In genomic region chr19:8340341-8341096, GRCh38 we compare ENCODE assay signal across 12 cellular contexts. TPM values are rescaled to one million over a fixed set of nuclear protein-coding genes. Genes with fewer than 3 reads are reported as not detected.
A peak's percentile ranks its signal among the peaks of the same experiment; 100 is the strongest.
DNase-seq lines count a peak whose midpoint lies in the region; ATAC-seq and TF ChIP-seq lines count a peak whose summit lies in the region.
"Had no signal": no experiment of that assay in that cellular context is flagged by ENCODE, and none has a peak within 500 bp of the region (broad histone marks: within the 10 kb centered on the region; RNA-seq: fewer than 3 reads in every experiment).

No MANE protein-coding gene starts in this region.

- H3K36me3 ChIP-seq in left ventricle myocardium inferior (no peaks in the 10 kb centered on the region), prostate gland (no peaks in the 10 kb centered on the region)
- H3K36me3 ChIP-seq: tibial artery had no signal

- intact Hi-C loops in left ventricle myocardium inferior (cut with micrococcal nuclease), result no loop called here
- intact Hi-C loops in prostate gland (cut with DNase I), result no loop called here

- H3K4me3 ChIP-seq in left ventricle myocardium inferior (peak overlapping the region; percentile 77), prostate gland (no peak overlapping the region)
- H3K4me3 ChIP-seq: tibial artery had no signal

- WGBS in prostate gland, result 32% methylated on average over 15 of the region's 15 CpGs

- H3K36me3 Mint-ChIP-seq in WTC11, result no peaks in the 10 kb centered on the region
- H3K36me3 Mint-ChIP-seq: brain had no signal

- no peaks in the 10 kb centered on the region for H3K9me3 Mint-ChIP-seq in WTC11

- POLR2A ChIA-PET in WTC11 (lab: Charles Lee), result interaction anchor here (0.6 to 1.3 kb wide), 2 partner anchors 173 to 241 kb away, joined by 3 read pairs; partner anchors contain the start of gene ZNF414

- no peak for TF ChIP-seq POLR2A in prostate gland (IDR thresholded peaks at IDR 0.05)

- H3K9me3 ChIP-seq in left ventricle myocardium inferior (replicated peaks), result no peaks in the 10 kb centered on the region
- H3K9me3 ChIP-seq in prostate gland, result no peaks in the 10 kb centered on the region
- H3K9me3 ChIP-seq: tibial artery had no signal

- H3K27ac ChIP-seq in left ventricle myocardium inferior (replicated peaks) (peak overlapping the region; percentile 96), prostate gland (peak overlapping the region; percentile 49 to 59)
- H3K27ac ChIP-seq: tibial artery had no signal

- H3K27me3 ChIP-seq in left ventricle myocardium inferior (ENCODE audit: low read depth) (peaks cover 20% of the 10 kb centered on the region), prostate gland (replicated peaks; ENCODE audit: insufficient read depth) (no peaks in the 10 kb centered on the region)

- no peak overlapping the region for H3K4me3 Mint-ChIP-seq in WTC11
- H3K4me3 Mint-ChIP-seq: brain had no signal

- H3K4me1 ChIP-seq in left ventricle myocardium inferior (peaks cover 79% of the 10 kb centered on the region), prostate gland (replicated peaks) (peaks cover 7% of the 10 kb centered on the region)

- DNase-seq in WTC11 (ENCODE audit: low spot score), result peak; percentile 39
- peak; percentile 76 for DNase-seq in left ventricle myocardium inferior
- no peak for DNase-seq in prostate gland (ENCODE audit: low spot score)
- no peak for DNase-seq in stimulated activated CD4-positive, alpha-beta T cell treated with anti-CD3 and anti-CD28 coated beads, Interleukin-2, amount 100 ng/mL, for 48 hours
- DNase-seq in activated CD4-positive, alpha-beta T cell treated with anti-CD3 and anti-CD28 coated beads for 1 hour, result no peak
- DNase-seq: NCI-H526 treated with DMSO at 0.1 percent for 48 hours; stimulated activated CD4-positive, alpha-beta T cell treated with anti-CD3 and anti-CD28 coated beads, Interleukin-2, amount 100 ng/mL, for 24 hours; tibial artery had no signal

- TF ChIP-seq CTCF in GM12873 (IDR thresholded peaks at IDR 0.05; ENCODE audit: insufficient read depth, low read depth, low read length, missing control alignments) (peak; percentile 31), WTC11 (IDR thresholded peaks at IDR 0.05) (no peak), left ventricle myocardium inferior (IDR thresholded peaks at IDR 0.05; ENCODE audit: borderline replicate concordance) (peak; percentile 52), prostate gland (IDR thresholded peaks at IDR 0.05) (peak in 1 of 4 experiments; percentile 11)

- H3K4me1 Mint-ChIP-seq in WTC11, result peaks cover 23% of the 10 kb centered on the region
- H3K4me1 Mint-ChIP-seq: brain had no signal

- peaks cover 61% of the 10 kb centered on the region for H3K27me3 Mint-ChIP-seq in WTC11 (ENCODE audit: low read depth)

- H3K27ac Mint-ChIP-seq in WTC11, result no peak overlapping the region
- H3K27ac Mint-ChIP-seq: brain had no signal

- ATAC-seq in WTC11 (peak; percentile 12), GM18519 (IDR thresholded peaks at IDR 0.05; ENCODE audit: low FRiP score, unreplicated experiment) (no peak), GM18858 (IDR thresholded peaks at IDR 0.05; ENCODE audit: unreplicated experiment) (no peak)

- CTCF ChIA-PET in WTC11 (lab: Charles Lee), result interaction anchor here (1.0 to 4.8 kb wide), 3 partner anchors 13 to 104 kb away, joined by 3 to 39 read pairs (median 3); partner anchors contain the start of gene HNRNPM

TF ChIP-seq in WTC11, 78 proteins besides CTCF, POLR2A, EP300 and RAD21:
- TF ChIP-seq GABPB1 (CRISPR knock-in tag; IDR thresholded peaks at IDR 0.05) (0 out of 2 replicates have a peak, but pooled peaks have one; percentile 44), JAZF1 (CRISPR knock-in tag; IDR thresholded peaks at IDR 0.05) (no peak)

RNA-seq across cellular contexts. Expression of gene KANK3, which starts 2.5 kb away (rescaled TPM):
- total RNA-seq in WTC11 (2021) (7.8 to 8.0 TPM (median 8.0 TPM) in 3 replicates), left ventricle myocardium inferior (19.9 TPM), prostate gland (10 to 100 TPM; 15.4 to 23.8 TPM)

RNA-seq across cellular contexts. Expression of gene RPS28, which starts 19.2 kb away (rescaled TPM):
- total RNA-seq in WTC11 (2021) (2,082 to 2,373 TPM (median 2,292 TPM) in 3 replicates), left ventricle myocardium inferior (967 TPM), prostate gland (100 to 1,000 TPM; 488 to 498 TPM)

RNA-seq across cellular contexts. Expression of gene NDUFA7, which starts 19.3 kb away (rescaled TPM):
- 76.4 to 101 TPM (median 91.9 TPM) in 3 replicates for total RNA-seq in WTC11 (2021)
- total RNA-seq in left ventricle myocardium inferior, result 134 TPM
- 10 to 100 TPM; 39.6 to 52.6 TPM for total RNA-seq in prostate gland

RNA-seq across cellular contexts. Expression of gene ANGPTL4, which starts 23.4 kb away (rescaled TPM):
- total RNA-seq in WTC11 (2021), result 1.0 to 2.7 TPM (median 2.2 TPM) in 3 replicates
- total RNA-seq in left ventricle myocardium inferior, result 8.4 TPM
- 10 to 100 TPM; 25.7 to 26.4 TPM for total RNA-seq in prostate gland

RNA-seq across cellular contexts. Expression of gene CD320, which starts 32.4 kb away (rescaled TPM):
- 107 to 121 TPM (median 114 TPM) in 3 replicates for total RNA-seq in WTC11 (2021)
- 31.8 TPM for total RNA-seq in left ventricle myocardium inferior
- total RNA-seq in prostate gland, result 10 to 100 TPM; 50.8 to 91.4 TPM

Comparison
In these comparisons a context has a peak if more than half of its experiments do, and no peak if none do; other contexts are left out.
1. DNase-seq: peak in WTC11 (single experiment) and left ventricle myocardium inferior (single experiment); none in prostate gland (single experiment), stimulated activated CD4-positive, alpha-beta T cell treated with anti-CD3 and anti-CD28 coated beads, Interleukin-2, amount 100 ng/mL, for 48 hours (0 of 2) and activated CD4-positive, alpha-beta T cell treated with anti-CD3 and anti-CD28 coated beads for 1 hour (single experiment).